11 cellular contexts compared by ENCODE assay signal in genomic region chr14:32468955-32469354, GRCh38.
A peak's percentile ranks its signal among the peaks of the same experiment; 100 is the strongest.
DNase-seq lines count a peak whose midpoint lies in the region; ATAC-seq, FAIRE-seq and TF ChIP-seq lines count a peak whose summit lies in the region.
"Had no signal": no experiment of that assay in that cellular context is flagged by ENCODE, and none has a peak within 500 bp of the region (broad histone marks: within the 10 kb centered on the region; RNA-seq: fewer than 3 reads in every experiment).

No MANE protein-coding gene starts in this region.

- H3K36me3 ChIP-seq in IMR-90 (ENCODE audit: control insufficient read depth, insufficient read depth, low read length) = no peaks in the 10 kb centered on the region
- no peaks in the 10 kb centered on the region for H3K36me3 ChIP-seq in kidney epithelial cell (ENCODE audit: control insufficient read depth, insufficient read depth, low read length)
- H3K36me3 ChIP-seq in thoracic aorta = no peaks in the 10 kb centered on the region
- H3K36me3 ChIP-seq in endodermal cell (ENCODE audit: control insufficient read depth, insufficient read depth, low read length) = no peaks in the 10 kb centered on the region

- peaks cover 7% of the 10 kb centered on the region for H3K9me1 ChIP-seq in IMR-90 (ENCODE audit: insufficient read depth, low read length)

- H3K79me1 ChIP-seq in IMR-90 (ENCODE audit: low read depth in 1 of 2, low read length in 2 of 2) = no peaks in the 10 kb centered on the region

- no peaks in the 10 kb centered on the region for H3K36me3 Mint-ChIP-seq in endodermal cell (ENCODE audit: low read depth)

- TF ChIP-seq RAD21 in IMR-90 (IDR thresholded peaks at IDR 0.05; ENCODE audit: low read length) = no peak

- peak overlapping the region; percentile 68 for H2BK120ac ChIP-seq in IMR-90 (ENCODE audit: low read depth, low read length)

- H3K9me3 Mint-ChIP-seq in endodermal cell = peaks cover 8% of the 10 kb centered on the region
- H3K9me3 Mint-ChIP-seq: T-helper 2 cell treated with Interferon-gamma antibody and Interleukin-4, amounts not matched to agents 5 μg/mL and 100 μg/mL, for 36 hours had no signal

- no peak for TF ChIP-seq CTCF in IMR-90 (conservative IDR thresholded peaks at IDR 0.05; ENCODE audit: low read depth, low read length)
- no peak for TF ChIP-seq CTCF in kidney epithelial cell (IDR thresholded peaks at IDR 0.05; ENCODE audit: insufficient read depth, low read length, poor library complexity, severe bottlenecking)
- no peak for TF ChIP-seq CTCF in thoracic aorta (IDR thresholded peaks at IDR 0.05)
- TF ChIP-seq CTCF in endodermal cell (conservative IDR thresholded peaks at IDR 0.05) = no peak

- TF ChIP-seq POLR2A in IMR-90 (IDR thresholded peaks at IDR 0.05; ENCODE audit: low read depth, low read length) = no peak

- H2AFZ ChIP-seq in IMR-90 (replicated peaks; ENCODE audit: low read length, poor library complexity) = no peak overlapping the region

- no TSS peak for BruUV-seq in IMR-90 (replicated peaks; lab: Mats Ljungman, UMichigan)

- DNase-seq in IMR-90 (peak; percentile 72), kidney epithelial cell (ENCODE audit: low read depth) (peak; percentile 45), thoracic aorta (ENCODE audit: low spot score) (no peak), NCI-H2196 treated with DMSO at 0.1 percent for 48 hours (lab: John Stamatoyannopoulos, UW; ENCODE audit: unreplicated experiment) (no peak), RCC 7860 (ENCODE audit: low spot score) (no peak), endodermal cell (no peak)
- DNase-seq: activated gamma-delta T cell treated with Interleukin-2 at 50 U/mL for 16 hours, occipital lobe had no signal

- peak overlapping the region; percentile 2; the same call in 1 of the 2 replicates for H4K91ac ChIP-seq in IMR-90 (ENCODE audit: insufficient read depth, low read depth, low read length)

- H4K8ac ChIP-seq in IMR-90 (ENCODE audit: low read depth in 2 of 2, low read length in 2 of 2) = no peak overlapping the region

- ATAC-seq in IMR-90 (ENCODE audit: low read depth) (peak; percentile 59), thoracic aorta (ENCODE audit: insufficient number of reproducible peaks, low FRiP score, low read depth) (peak; percentile 83), HG02623 (IDR thresholded peaks at IDR 0.05; ENCODE audit: unreplicated experiment) (no peak)

- peak overlapping the region; percentile 84 for H3K4me2 ChIP-seq in IMR-90 (ENCODE audit: low read depth, low read length)

- H2BK20ac ChIP-seq in IMR-90 (ENCODE audit: low read depth, low read length) = 0 out of 2 replicates have a peak overlapping the region, but pooled peaks have one; percentile 31

- peak overlapping the region; percentile 50; the same call in 1 of the 2 replicates for H3K18ac ChIP-seq in IMR-90 (ENCODE audit: low read depth, low read length)

- no peaks in the 10 kb centered on the region for H4K20me1 ChIP-seq in IMR-90 (ENCODE audit: insufficient read depth, low read length)

- no peak overlapping the region for H2AK9ac ChIP-seq in IMR-90 (replicated peaks; ENCODE audit: low read depth, low read length, poor library complexity)

- in situ Hi-C loops in IMR-90 (cut with MboI; ENCODE audit: low sequenced_read_pairs) = loop anchor here (5.0 to 25.0 kb wide), 3 partner anchors 212 to 957 kb away; no protein-coding TSS in a partner anchor

- no peak overlapping the region for H2AK5ac ChIP-seq in IMR-90 (ENCODE audit: low read depth, low read length)

- H3K4me1 Mint-ChIP-seq in endodermal cell = no peaks in the 10 kb centered on the region

- WGBS in IMR-90 (ENCODE audit: extremely low coverage in 2 of 2, insufficient read length in 1 of 2), 2 experiments = no CpG with 5 or more reads among the region's 2 CpGs
- 50 to 77% methylated on average over 1 to 2 of the region's 2 CpGs for WGBS in endodermal cell (ENCODE audit: insufficient coverage in 1 of 2, insufficient read length in 1 of 2), 2 experiments

- no peak overlapping the region for H2BK15ac ChIP-seq in IMR-90 (ENCODE audit: low read depth, low read length)

- H3K27me3 Mint-ChIP-seq in endodermal cell (ENCODE audit: insufficient read depth) = no peaks in the 10 kb centered on the region

- no peak for FAIRE-seq in RCC 7860 (lab: Jason Lieb, UNC)

- CTCF ChIA-PET in IMR-90 (lab: Yijun Ruan, JAX) = interaction anchor here (0.7 to 1.2 kb wide), 5 partner anchors 39 to 601 kb away, joined by 3 to 6 read pairs (median 6); no protein-coding TSS in a partner anchor

- no peak overlapping the region for H3K27ac Mint-ChIP-seq in endodermal cell
- H3K27ac Mint-ChIP-seq: T-helper 2 cell treated with Interferon-gamma antibody and Interleukin-4, amounts not matched to agents 5 μg/mL and 100 μg/mL, for 36 hours had no signal

- peak overlapping the region; percentile 12 for H3K27ac ChIP-seq in IMR-90 (ENCODE audit: insufficient read depth, low read length)
- H3K27ac ChIP-seq in cingulate gyrus (ENCODE audit: low read depth, low read length) = peak overlapping the region; percentile 63
- peak overlapping the region; percentile 65 to 68 for H3K27ac ChIP-seq in thoracic aorta
- no peak overlapping the region for H3K27ac ChIP-seq in endodermal cell (ENCODE audit: low read depth, low read length)

- H2BK5ac ChIP-seq in IMR-90 (ENCODE audit: low read depth, low read length, poor library complexity, severe bottlenecking) = peak overlapping the region; percentile 52

- no peaks in the 10 kb centered on the region for H3K27me3 ChIP-seq in IMR-90 (ENCODE audit: control insufficient read depth, insufficient read depth, low read length)
- no peaks in the 10 kb centered on the region for H3K27me3 ChIP-seq in kidney epithelial cell (ENCODE audit: control insufficient read depth, insufficient read depth, low read length)
- no peaks in the 10 kb centered on the region for H3K27me3 ChIP-seq in thoracic aorta (replicated peaks; ENCODE audit: insufficient read depth)
- H3K27me3 ChIP-seq in endodermal cell (ENCODE audit: control insufficient read depth, insufficient read depth, low read length, poor library complexity, severe bottlenecking) = no peaks in the 10 kb centered on the region

- H3K9ac ChIP-seq in IMR-90 (ENCODE audit: low read depth, low read length) (peak overlapping the region; percentile 5; the same call in 1 of the 2 replicates), endodermal cell (ENCODE audit: extremely low read depth, low read length, poor library complexity, severe bottlenecking) (no peak overlapping the region)

- H3K4me3 ChIP-seq in IMR-90 (ENCODE audit: insufficient read depth, low read depth, low read length) (no peak overlapping the region), kidney epithelial cell (ENCODE audit: low read depth, low read length) (no peak overlapping the region), thoracic aorta (no peak overlapping the region), endodermal cell (ENCODE audit: low read length) (no peak overlapping the region)

- H3K4ac ChIP-seq in IMR-90 (ENCODE audit: low read depth, low read length) = 0 out of 2 replicates have a peak overlapping the region, but pooled peaks have one; percentile 6

- POLR2A ChIA-PET in IMR-90 (lab: Charles Lee; ENCODE audit: unreplicated experiment) = interaction anchor here (0.6 to 0.7 kb wide), 3 partner anchors 43 to 534 kb away, joined by 4 to 6 read pairs (median 5); no protein-coding TSS in a partner anchor

- H3K4me1 ChIP-seq in IMR-90 (ENCODE audit: control insufficient read depth, insufficient read depth, low read length) = peaks cover 20% of the 10 kb centered on the region
- peaks cover 24 to 61% of the 10 kb centered on the region in 2 donors for H3K4me1 ChIP-seq in thoracic aorta (ENCODE audit: control insufficient read depth in 1 of 2, low read depth in 2 of 2)
- no peaks in the 10 kb centered on the region for H3K4me1 ChIP-seq in endodermal cell (ENCODE audit: control insufficient read depth, insufficient read depth, low read length)

- 0 out of 2 replicates have a peak overlapping the region, but pooled peaks have one; percentile 10 for H3K14ac ChIP-seq in IMR-90 (replicated peaks; ENCODE audit: low read depth, low read length)

- intact Hi-C loops in IMR-90 (cut with micrococcal nuclease) = loop anchor here (1.0 to 10.0 kb wide), 5 partner anchors 44 to 904 kb away; partner anchors contain the start of gene NUBPL

- dilution Hi-C loops in IMR-90 (cut with HindIII; ENCODE audit: low sequenced_read_pairs, unreplicated experiment) = no loop called here

- 0 out of 2 replicates have a peak overlapping the region, but pooled peaks have one; percentile 46 for H3K56ac ChIP-seq in IMR-90 (ENCODE audit: extremely low read depth, insufficient read depth, low read length)

- no peak overlapping the region for H3K23ac ChIP-seq in IMR-90 (ENCODE audit: low read depth, low read length)

- H3K4me3 Mint-ChIP-seq in endodermal cell = no peak overlapping the region
- H3K4me3 Mint-ChIP-seq: T-helper 2 cell treated with Interferon-gamma antibody and Interleukin-4, amounts not matched to agents 5 μg/mL and 100 μg/mL, for 36 hours had no signal

- no peak overlapping the region for H4K5ac ChIP-seq in IMR-90 (ENCODE audit: low read depth, low read length)

- no peaks in the 10 kb centered on the region for H3K9me3 ChIP-seq in IMR-90 (ENCODE audit: control insufficient read depth, insufficient read depth, low read length)
- H3K9me3 ChIP-seq in thoracic aorta = peaks cover 2% of the 10 kb centered on the region
- H3K9me3 ChIP-seq in endodermal cell (ENCODE audit: control insufficient read depth, low read length) = no peaks in the 10 kb centered on the region

TF ChIP-seq in IMR-90, 13 proteins besides CTCF, POLR2A, EP300 and RAD21 (continues in another document):
- TF ChIP-seq RFX5 (IDR thresholded peaks at IDR 0.05; ENCODE audit: low read depth, low read length) = no peak
- TF ChIP-seq SMC3 (IDR thresholded peaks at IDR 0.05; ENCODE audit: low read depth, low read length) = no peak
- TF ChIP-seq ELK1 (IDR thresholded peaks at IDR 0.05; ENCODE audit: borderline replicate concordance, low read depth, low read length) = no peak
- TF ChIP-seq MXI1 (IDR thresholded peaks at IDR 0.05; ENCODE audit: borderline replicate concordance, low read depth, low read length) = no peak
- no peak for TF ChIP-seq USF2 (IDR thresholded peaks at IDR 0.05; ENCODE audit: low read depth, low read length)

Comparison
In these comparisons a context has a peak if more than half of its experiments do, and no peak if none do; other contexts are left out.
1. DNase-seq: peak in IMR-90 (single experiment) and kidney epithelial cell (single experiment); none in thoracic aorta (single experiment), NCI-H2196 treated with DMSO at 0.1 percent for 48 hours (single experiment), RCC 7860 (single experiment) and endodermal cell (single experiment).